ENCODE assay signal across 15 cellular contexts in genomic region chr2:172962824-172963223, GRCh38.
DNase-seq lines count a peak whose midpoint lies in the region; ATAC-seq, FAIRE-seq and TF ChIP-seq lines count a peak whose summit lies in the region.
"Had no signal": no experiment of that assay in that cellular context is flagged by ENCODE, and none has a peak within 500 bp of the region (broad histone marks: within the 10 kb centered on the region; RNA-seq: fewer than 3 reads in every experiment).

No MANE protein-coding gene starts in this region.

- H3K9me1 ChIP-seq in endothelial cell of umbilical vein (replicated peaks; ENCODE audit: control insufficient read depth, extremely low read depth, insufficient read depth, low read length): no peaks in the 10 kb centered on the region

- dilution Hi-C loops in endothelial cell of umbilical vein (cut with MboI; ENCODE audit: extremely low pct_ligation_motif_present, low sequenced_read_pairs): no loop called here

- H3K9me2 ChIP-seq in PC-3 (replicated peaks; ENCODE audit: low read length): no peaks in the 10 kb centered on the region

- no CpG with 5 or more reads among the region's 2 CpGs for WGBS in neuronal stem cell (ENCODE audit: extremely low coverage in 2 of 2, insufficient read length in 2 of 2, insufficient replicate concordance in 1 of 2), 2 donors

- CTCF ChIA-PET in MCF 10A (lab: Yijun Ruan, JAX) (no interaction called here), PC-3 (lab: Charles Lee) (no interaction called here), endothelial cell of umbilical vein (lab: Charles Lee) (no interaction called here), HEK293T (lab: Yijun Ruan, JAX) (no interaction called here)

- POLR2A ChIA-PET in MCF 10A (lab: Yijun Ruan, JAX) (no interaction called here), PC-3 (lab: Charles Lee; ENCODE audit: unreplicated experiment) (no interaction called here), endothelial cell of umbilical vein (lab: Charles Lee) (no interaction called here), HEK293T (lab: Yijun Ruan, JAX) (no interaction called here)

- H3K4me1 ChIP-seq in breast epithelium: peaks cover 0 to 1% of the 10 kb centered on the region in 2 donors
- H3K4me1 ChIP-seq in PC-3 (ENCODE audit: insufficient read depth, low read length): peaks cover 22% of the 10 kb centered on the region
- peaks cover 35% of the 10 kb centered on the region for H3K4me1 ChIP-seq in endothelial cell of umbilical vein (ENCODE audit: control insufficient read depth, extremely low read depth, insufficient read depth, low read length)
- H3K4me1 ChIP-seq in neuronal stem cell (ENCODE audit: control insufficient read depth in 2 of 2, insufficient read depth in 1 of 2, low read depth in 1 of 2, low read length in 2 of 2): peaks cover 0 to 2% of the 10 kb centered on the region in 2 donors

- no peaks in the 10 kb centered on the region for H3K27me3 Mint-ChIP-seq in MCF 10A (ENCODE audit: insufficient read depth, unreplicated experiment)
- H3K27me3 Mint-ChIP-seq in stimulated activated naive CD8-positive, alpha-beta T cell treated with anti-CD3 and anti-CD28 coated beads, Interleukin-15, Interleukin-2, amounts not matched to agents 100 ng/mL and 50 ng/mL, for 24 hours: peaks cover 6% of the 10 kb centered on the region

- H3K79me1 ChIP-seq in neuronal stem cell (ENCODE audit: low read depth, low read length): no peaks in the 10 kb centered on the region

- no peak overlapping the region for H2BK5ac ChIP-seq in neuronal stem cell (ENCODE audit: low read length)

- H3K9ac ChIP-seq in PC-3 (ENCODE audit: low read length) (no peak overlapping the region), endothelial cell of umbilical vein (replicated peaks; ENCODE audit: extremely low read depth, insufficient read depth, low read length) (peak overlapping the region; percentile 19), neuronal stem cell (ENCODE audit: low read depth, low read length, poor library complexity) (no peak overlapping the region)

- no peak overlapping the region for H4K91ac ChIP-seq in neuronal stem cell (ENCODE audit: low read depth, low read length, poor library complexity)

- no peak overlapping the region for H3K27ac ChIP-seq in breast epithelium
- H3K27ac ChIP-seq in PC-3 (ENCODE audit: low read length): peak overlapping the region; percentile 45
- peak overlapping the region; percentile 88 for H3K27ac ChIP-seq in endothelial cell of umbilical vein (ENCODE audit: insufficient read depth, low read depth, low read length)
- H3K27ac ChIP-seq in neuronal stem cell (replicated peaks; ENCODE audit: low read length): no peak overlapping the region
- H3K27ac ChIP-seq: body of pancreas, neutrophil had no signal

- no peaks in the 10 kb centered on the region for H3K9me3 ChIP-seq in breast epithelium
- no peaks in the 10 kb centered on the region for H3K9me3 ChIP-seq in PC-3 (ENCODE audit: low read length)
- H3K9me3 ChIP-seq in endothelial cell of umbilical vein (replicated peaks; ENCODE audit: control insufficient read depth, insufficient read depth, low read length): no peaks in the 10 kb centered on the region
- H3K9me3 ChIP-seq in neuronal stem cell (replicated peaks in 1 of 2; ENCODE audit: control insufficient read depth in 2 of 2, insufficient read depth in 1 of 2, low read depth in 1 of 2, low read length in 2 of 2): no peaks in the 10 kb centered on the region
- H3K9me3 ChIP-seq: body of pancreas, neutrophil had no signal

- H3K27ac Mint-ChIP-seq in MCF 10A (ENCODE audit: low read depth, unreplicated experiment): no peak overlapping the region
- H3K27ac Mint-ChIP-seq in stimulated activated naive CD8-positive, alpha-beta T cell treated with anti-CD3 and anti-CD28 coated beads, Interleukin-15, Interleukin-2, amounts not matched to agents 100 ng/mL and 50 ng/mL, for 24 hours: peak overlapping the region; percentile 90
- H3K27ac Mint-ChIP-seq: CD8-positive, alpha-beta T cell had no signal

- no peaks in the 10 kb centered on the region for H3F3A ChIP-seq in PC-3 (ENCODE audit: low read length, unreplicated experiment)

- DNase-seq in MCF 10A (ENCODE audit: unreplicated experiment) (peak; percentile 69), breast epithelium (ENCODE audit: low spot score in 2 of 2) (no peak), PC-3 (peak; percentile 72), endothelial cell of umbilical vein (ENCODE audit: low read depth, low spot score) (peak; percentile 94), neuronal stem cell (ENCODE audit: low spot score) (no peak), HEK293T (ENCODE audit: extremely low spot score) (no peak)
- DNase-seq: body of pancreas; CD8-positive, alpha-beta T cell; hippocampal formation; NCI-H510A treated with DMSO at 0.1 percent for 48 hours had no signal

- H4K20me1 ChIP-seq in PC-3 (ENCODE audit: low read length) (no peaks in the 10 kb centered on the region), endothelial cell of umbilical vein (replicated peaks; ENCODE audit: control insufficient read depth, extremely low read depth, insufficient read depth, low read length) (no peaks in the 10 kb centered on the region)

- peaks cover 10% of the 10 kb centered on the region for H3K4me1 Mint-ChIP-seq in MCF 10A (ENCODE audit: insufficient read depth, unreplicated experiment)
- H3K4me1 Mint-ChIP-seq in stimulated activated naive CD8-positive, alpha-beta T cell treated with anti-CD3 and anti-CD28 coated beads, Interleukin-15, Interleukin-2, amounts not matched to agents 100 ng/mL and 50 ng/mL, for 24 hours (ENCODE audit: low read depth): peaks cover 39% of the 10 kb centered on the region

- H2AFZ ChIP-seq in PC-3 (ENCODE audit: low read length): no peak overlapping the region
- H2AFZ ChIP-seq in endothelial cell of umbilical vein (ENCODE audit: low read depth, low read length): no peak overlapping the region
- H2AFZ ChIP-seq in neuronal stem cell (ENCODE audit: low read length): no peak overlapping the region

- H3K27me3 ChIP-seq in breast epithelium (no peaks in the 10 kb centered on the region), PC-3 (ENCODE audit: low read length) (no peaks in the 10 kb centered on the region), endothelial cell of umbilical vein (ENCODE audit: control insufficient read depth in 2 of 2, insufficient read depth in 2 of 2, low read length in 2 of 2) (no peaks in the 10 kb centered on the region), neuronal stem cell (ENCODE audit: control insufficient read depth in 3 of 3, insufficient read depth in 3 of 3, low read depth in 1 of 3, low read length in 3 of 3) (no peaks in the 10 kb centered on the region)
- H3K27me3 ChIP-seq: body of pancreas, neutrophil had no signal

- H3K14ac ChIP-seq in neuronal stem cell (ENCODE audit: low read length): no peak overlapping the region

- H3K36me3 Mint-ChIP-seq in MCF 10A (ENCODE audit: insufficient read depth, unreplicated experiment): no peaks in the 10 kb centered on the region
- H3K36me3 Mint-ChIP-seq in stimulated activated naive CD8-positive, alpha-beta T cell treated with anti-CD3 and anti-CD28 coated beads, Interleukin-15, Interleukin-2, amounts not matched to agents 100 ng/mL and 50 ng/mL, for 24 hours (ENCODE audit: low read depth): no peaks in the 10 kb centered on the region
- H3K36me3 Mint-ChIP-seq: CD8-positive, alpha-beta T cell had no signal

- no peak overlapping the region for H3K18ac ChIP-seq in neuronal stem cell (ENCODE audit: low read length)

- no peak overlapping the region for H2BK120ac ChIP-seq in neuronal stem cell (ENCODE audit: low read depth, low read length)

- H3K4me3 ChIP-seq in breast epithelium (no peak overlapping the region), PC-3 (ENCODE audit: low read length) (no peak overlapping the region), endothelial cell of umbilical vein (replicated peaks in 1 of 3; ENCODE audit: insufficient read depth in 1 of 3, low read depth in 1 of 3, low read length in 3 of 3) (no peak overlapping the region), neuronal stem cell (ENCODE audit: low read length in 2 of 2) (no peak overlapping the region)
- H3K4me3 ChIP-seq: body of pancreas had no signal

- H3K79me2 ChIP-seq in PC-3 (ENCODE audit: low read length) (no peaks in the 10 kb centered on the region), endothelial cell of umbilical vein (ENCODE audit: control insufficient read depth, insufficient read depth, low read length) (no peaks in the 10 kb centered on the region)

- H2BK15ac ChIP-seq in neuronal stem cell (ENCODE audit: low read length): no peak overlapping the region

- intact Hi-C loops in MCF 10A (cut with micrococcal nuclease): no loop called here
- intact Hi-C loops in breast epithelium (cut with DNase I; ENCODE audit: low total_unique reads): no loop called here
- intact Hi-C loops in PC-3 (cut with micrococcal nuclease): no loop called here
- intact Hi-C loops in endothelial cell of umbilical vein (cut with micrococcal nuclease): loop anchor here (1.0 kb wide), 1 partner anchor 32 kb away; no protein-coding TSS in a partner anchor

- TF ChIP-seq POLR2A in breast epithelium (IDR thresholded peaks at IDR 0.05): no peak
- TF ChIP-seq POLR2A in endothelial cell of umbilical vein (IDR thresholded peaks at IDR 0.05; ENCODE audit: low read depth, low read length): no peak

- H3K4me3 Mint-ChIP-seq in MCF 10A (ENCODE audit: unreplicated experiment): no peak overlapping the region
- H3K4me3 Mint-ChIP-seq in stimulated activated naive CD8-positive, alpha-beta T cell treated with anti-CD3 and anti-CD28 coated beads, Interleukin-15, Interleukin-2, amounts not matched to agents 100 ng/mL and 50 ng/mL, for 24 hours: peak overlapping the region; percentile 28
- H3K4me3 Mint-ChIP-seq: CD8-positive, alpha-beta T cell had no signal

- ATAC-seq in PC-3 (peak; percentile 93), HG02798 (IDR thresholded peaks at IDR 0.05; ENCODE audit: poor library complexity, unreplicated experiment) (no peak)
- ATAC-seq: body of pancreas; CD8-positive, alpha-beta T cell had no signal

- no peak overlapping the region for H2AK5ac ChIP-seq in neuronal stem cell (ENCODE audit: low read depth, low read length)

- H3K23ac ChIP-seq in neuronal stem cell (ENCODE audit: low read depth, low read length, poor library complexity): no peak overlapping the region

- BruUV-seq in MCF 10A (replicated peaks; lab: Mats Ljungman, UMichigan) (no TSS peak), PC-3 (replicated peaks; lab: Mats Ljungman, UMichigan) (no TSS peak), endothelial cell of umbilical vein (replicated peaks; lab: Mats Ljungman, UMichigan) (no TSS peak)

- H3K36me3 ChIP-seq in breast epithelium: no peaks in the 10 kb centered on the region
- H3K36me3 ChIP-seq in PC-3 (ENCODE audit: low read depth, low read length): no peaks in the 10 kb centered on the region
- peaks cover 0 to 3% of the 10 kb centered on the region in 2 experiments for H3K36me3 ChIP-seq in endothelial cell of umbilical vein (ENCODE audit: control insufficient read depth in 2 of 2, extremely low read depth in 1 of 2, insufficient read depth in 2 of 2, low read length in 2 of 2)
- H3K36me3 ChIP-seq in neuronal stem cell (replicated peaks in 1 of 2; ENCODE audit: control insufficient read depth in 2 of 2, insufficient read depth in 2 of 2, low read length in 2 of 2): no peaks in the 10 kb centered on the region
- H3K36me3 ChIP-seq: neutrophil had no signal

- H3K4me2 ChIP-seq in PC-3 (ENCODE audit: low read length) (peak overlapping the region; percentile 32; the same call in 1 of the 2 replicates), endothelial cell of umbilical vein (ENCODE audit: insufficient read depth, low read length) (peak overlapping the region; percentile 64), neuronal stem cell (ENCODE audit: insufficient read depth, low read length, poor library complexity, severe bottlenecking) (no peak overlapping the region)

- peak; percentile 99 for FAIRE-seq in endothelial cell of umbilical vein (lab: Jason Lieb, UNC)
- FAIRE-seq: H1, TTC549 had no signal

- H4K8ac ChIP-seq in neuronal stem cell (ENCODE audit: low read depth, low read length): no peak overlapping the region

- no peak overlapping the region for H2BK12ac ChIP-seq in neuronal stem cell (ENCODE audit: low read length)

- no peak for TF ChIP-seq CTCF in MCF 10A (IDR thresholded peaks at IDR 0.05; ENCODE audit: unreplicated experiment)
- TF ChIP-seq CTCF in breast epithelium (IDR thresholded peaks at IDR 0.05): no peak
- TF ChIP-seq CTCF in PC-3 (conservative IDR thresholded peaks at IDR 0.05; ENCODE audit: low read depth, low read length): no peak
- no peak for TF ChIP-seq CTCF in endothelial cell of umbilical vein (IDR thresholded peaks at IDR 0.05; ENCODE audit: extremely low read depth in 1 of 2, insufficient read depth in 1 of 2, low read depth in 1 of 2, low read length in 2 of 2)

- H3K9me3 Mint-ChIP-seq in MCF 10A (ENCODE audit: unreplicated experiment): no peaks in the 10 kb centered on the region
- H3K9me3 Mint-ChIP-seq in stimulated activated naive CD8-positive, alpha-beta T cell treated with anti-CD3 and anti-CD28 coated beads, Interleukin-15, Interleukin-2, amounts not matched to agents 100 ng/mL and 50 ng/mL, for 24 hours: no peaks in the 10 kb centered on the region
- H3K9me3 Mint-ChIP-seq: CD8-positive, alpha-beta T cell had no signal

- no peak overlapping the region for H3K4ac ChIP-seq in neuronal stem cell (ENCODE audit: low read length)

Comparison
In these comparisons a context has a peak if more than half of its experiments do, and no peak if none do; other contexts are left out.
1. DNase-seq: peak in MCF 10A (single experiment), PC-3 (single experiment) and endothelial cell of umbilical vein (single experiment); none in breast epithelium (0 of 2), neuronal stem cell (single experiment) and HEK293T (single experiment).
2. H3K27ac ChIP-seq: peak in PC-3 (single experiment) and endothelial cell of umbilical vein (single experiment); none in breast epithelium (0 of 2) and neuronal stem cell (single experiment).